ENCODE assay signal across 1 cellular context in genomic region chr12:90078344-90078743, GRCh38.
TF ChIP-seq lines count a peak whose summit lies in the region.

No MANE protein-coding gene starts in this region.

TF ChIP-seq in IMR-90, 13 proteins besides CTCF, POLR2A, EP300 and RAD21:
- TF ChIP-seq USF2 (IDR thresholded peaks at IDR 0.05; ENCODE audit: low read depth, low read length) (no peak), RFX5 (IDR thresholded peaks at IDR 0.05; ENCODE audit: low read depth, low read length) (no peak), CHD1 (IDR thresholded peaks at IDR 0.05; ENCODE audit: low read depth, low read length) (no peak), FOS (IDR thresholded peaks at IDR 0.05; ENCODE audit: low read depth, low read length) (no peak), NFE2L2 (IDR thresholded peaks at IDR 0.05; ENCODE audit: low read depth, low read length) (no peak), SMC3 (IDR thresholded peaks at IDR 0.05; ENCODE audit: low read depth, low read length) (no peak)
